In the genomic region with DNA sequence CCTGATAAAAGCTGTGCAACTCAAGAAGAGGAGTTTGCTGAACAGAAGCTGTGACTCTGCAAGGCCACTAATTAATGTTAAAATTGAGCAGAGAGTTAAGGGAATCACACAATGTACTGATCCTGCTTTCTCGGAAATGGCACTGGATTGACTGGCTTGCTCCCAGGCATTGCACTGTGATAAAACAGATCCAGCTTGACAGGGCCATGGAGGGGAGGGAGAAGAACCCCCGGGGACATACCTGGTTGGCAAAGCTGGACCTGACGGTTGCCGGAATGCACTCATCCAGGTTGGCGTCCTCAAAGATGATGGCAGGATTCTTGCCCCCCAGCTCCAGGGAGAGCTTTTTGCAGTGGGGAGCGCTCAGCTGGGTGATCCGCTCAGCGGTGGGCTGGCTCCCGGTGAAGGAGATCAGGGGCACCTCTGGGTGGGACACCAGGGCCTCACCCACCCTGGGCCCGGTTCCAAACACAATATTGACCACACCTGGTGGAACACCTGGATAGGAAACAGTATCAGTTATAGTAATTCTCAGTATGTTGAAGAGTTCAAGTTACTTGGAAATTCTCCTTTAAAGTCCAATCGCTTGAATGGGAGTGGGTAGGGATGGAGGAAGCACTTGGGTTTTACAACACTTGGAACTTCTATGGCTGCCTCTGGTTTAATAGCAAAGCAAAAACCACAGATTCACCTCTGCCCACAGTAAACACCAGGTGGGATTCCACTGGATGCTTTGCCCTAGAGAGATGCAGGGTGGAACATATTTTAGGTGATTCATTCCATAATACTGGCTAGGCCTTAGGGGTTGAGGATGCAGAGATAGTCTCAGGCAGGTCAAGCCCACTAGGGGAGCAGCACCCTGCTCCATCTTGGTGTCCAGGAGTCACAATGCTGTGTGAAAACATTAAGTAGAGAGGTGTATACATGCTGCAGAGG, we compare ENCODE assay signal across 1 cellular context.
TF ChIP-seq lines count a peak whose summit lies in the region.

No MANE protein-coding gene starts in this region.

TF ChIP-seq in HepG2, 621 proteins besides CTCF, POLR2A, EP300 and RAD21 (continued from another document):
- TF ChIP-seq XRCC5 (optimal IDR thresholded peaks at IDR 0.05; ENCODE audit: low read length), result no peak
- no peak for TF ChIP-seq NFE2L2 (IDR thresholded peaks at IDR 0.05; ENCODE audit: low read length)
- no peak for TF ChIP-seq ZSCAN9 (CRISPR knock-in tag; IDR thresholded peaks at IDR 0.05; ENCODE audit: borderline replicate concordance)
- TF ChIP-seq ZFY (CRISPR knock-in tag; IDR thresholded peaks at IDR 0.05), result no peak
- TF ChIP-seq ZBTB20 (CRISPR knock-in tag; IDR thresholded peaks at IDR 0.05; ENCODE audit: borderline replicate concordance, low read depth), result no peak
- no peak for TF ChIP-seq SAFB2 (CRISPR knock-in tag; IDR thresholded peaks at IDR 0.05; ENCODE audit: borderline replicate concordance, low read depth)
- TF ChIP-seq ISX (CRISPR knock-in tag; conservative IDR thresholded peaks at IDR 0.05), result no peak
- TF ChIP-seq ZBTB3 (CRISPR knock-in tag; IDR thresholded peaks at IDR 0.05; ENCODE audit: borderline replicate concordance, low read depth), result no peak
- no peak for TF ChIP-seq ZNF30 (CRISPR knock-in tag; IDR thresholded peaks at IDR 0.05)
- no peak for TF ChIP-seq ZSCAN21 (CRISPR knock-in tag; IDR thresholded peaks at IDR 0.05; ENCODE audit: borderline replicate concordance)
- TF ChIP-seq JUN (CRISPR knock-in tag; IDR thresholded peaks at IDR 0.05), result no peak
- no peak for TF ChIP-seq GLI4 (CRISPR knock-in tag; IDR thresholded peaks at IDR 0.05; ENCODE audit: borderline replicate concordance)
- TF ChIP-seq, protein P1, sequence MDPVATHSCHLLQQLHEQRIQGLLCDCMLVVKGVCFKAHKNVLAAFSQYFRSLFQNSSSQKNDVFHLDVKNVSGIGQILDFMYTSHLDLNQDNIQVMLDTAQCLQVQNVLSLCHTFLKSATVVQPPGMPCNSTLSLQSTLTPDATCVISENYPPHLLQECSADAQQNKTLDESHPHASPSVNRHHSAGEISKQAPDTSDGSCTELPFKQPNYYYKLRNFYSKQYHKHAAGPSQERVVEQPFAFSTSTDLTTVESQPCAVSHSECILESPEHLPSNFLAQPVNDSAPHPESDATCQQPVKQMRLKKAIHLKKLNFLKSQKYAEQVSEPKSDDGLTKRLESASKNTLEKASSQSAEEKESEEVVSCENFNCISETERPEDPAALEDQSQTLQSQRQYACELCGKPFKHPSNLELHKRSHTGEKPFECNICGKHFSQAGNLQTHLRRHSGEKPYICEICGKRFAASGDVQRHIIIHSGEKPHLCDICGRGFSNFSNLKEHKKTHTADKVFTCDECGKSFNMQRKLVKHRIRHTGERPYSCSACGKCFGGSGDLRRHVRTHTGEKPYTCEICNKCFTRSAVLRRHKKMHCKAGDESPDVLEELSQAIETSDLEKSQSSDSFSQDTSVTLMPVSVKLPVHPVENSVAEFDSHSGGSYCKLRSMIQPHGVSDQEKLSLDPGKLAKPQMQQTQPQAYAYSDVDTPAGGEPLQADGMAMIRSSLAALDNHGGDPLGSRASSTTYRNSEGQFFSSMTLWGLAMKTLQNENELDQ (CRISPR knock-in tag; IDR thresholded peaks at IDR 0.05; ENCODE audit: borderline replicate concordance), result no peak
- TF ChIP-seq, protein P2, sequence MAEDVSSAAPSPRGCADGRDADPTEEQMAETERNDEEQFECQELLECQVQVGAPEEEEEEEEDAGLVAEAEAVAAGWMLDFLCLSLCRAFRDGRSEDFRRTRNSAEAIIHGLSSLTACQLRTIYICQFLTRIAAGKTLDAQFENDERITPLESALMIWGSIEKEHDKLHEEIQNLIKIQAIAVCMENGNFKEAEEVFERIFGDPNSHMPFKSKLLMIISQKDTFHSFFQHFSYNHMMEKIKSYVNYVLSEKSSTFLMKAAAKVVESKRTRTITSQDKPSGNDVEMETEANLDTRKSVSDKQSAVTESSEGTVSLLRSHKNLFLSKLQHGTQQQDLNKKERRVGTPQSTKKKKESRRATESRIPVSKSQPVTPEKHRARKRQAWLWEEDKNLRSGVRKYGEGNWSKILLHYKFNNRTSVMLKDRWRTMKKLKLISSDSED (CRISPR knock-in tag; IDR thresholded peaks at IDR 0.05), result no peak
